In the genomic region with DNA sequence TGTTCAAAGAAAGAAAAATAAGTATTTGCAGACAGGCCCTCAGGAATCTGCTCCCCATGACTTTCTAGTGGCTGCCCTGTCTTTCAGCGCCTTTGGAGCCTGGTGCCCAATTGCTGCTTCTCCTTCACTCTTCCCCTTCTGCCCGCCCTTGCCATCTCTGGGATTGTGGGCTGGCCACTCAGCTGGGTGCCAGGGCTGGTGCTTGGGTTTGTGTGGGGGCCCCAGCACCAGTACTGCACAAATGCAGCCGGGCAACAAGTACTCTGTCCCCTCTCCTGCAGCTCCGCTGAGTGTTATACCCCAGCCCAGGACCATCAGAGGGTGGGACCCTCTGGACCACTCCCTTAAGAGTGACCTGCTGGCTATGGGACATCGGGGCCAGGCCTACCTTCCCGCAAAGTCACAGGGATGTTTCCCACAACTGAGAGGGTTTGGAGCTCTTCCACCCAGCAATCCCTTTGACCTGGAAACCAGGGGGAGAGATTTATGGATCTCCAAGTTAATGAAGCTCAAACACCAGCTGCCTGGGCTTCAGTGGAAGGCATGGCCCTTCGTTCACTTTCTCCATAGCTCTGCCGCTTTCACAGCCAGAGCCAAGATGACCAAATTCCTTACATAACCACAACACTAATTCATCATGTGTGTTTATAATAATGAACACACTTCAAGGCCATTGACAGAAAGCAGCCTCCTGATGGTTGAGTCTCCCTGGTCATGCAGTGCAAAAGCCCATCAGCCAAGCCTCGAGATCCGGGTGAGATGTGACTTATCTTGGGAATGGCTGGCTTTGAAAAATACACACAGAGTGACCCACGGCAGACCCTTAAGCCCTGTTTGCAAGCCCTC, we compare ENCODE assay signal across 18 cellular contexts.
DNase-seq lines count a peak whose midpoint lies in the region; ATAC-seq and TF ChIP-seq lines count a peak whose summit lies in the region.
"Had no signal": no experiment of that assay in that cellular context is flagged by ENCODE, and none has a peak within 500 bp of the region (broad histone marks: within the 10 kb centered on the region; RNA-seq: fewer than 3 reads in every experiment).

No MANE protein-coding gene starts in this region.

- no peak overlapping the region for H2BK15ac ChIP-seq in IMR-90 (ENCODE audit: low read depth, low read length)

- peaks cover 8% of the 10 kb centered on the region; the same call in 1 of the 2 replicates for H3K9me1 ChIP-seq in IMR-90 (ENCODE audit: insufficient read depth, low read length)

- no peak for TF ChIP-seq RAD21 in IMR-90 (IDR thresholded peaks at IDR 0.05; ENCODE audit: low read length)

- H4K20me1 ChIP-seq in IMR-90 (ENCODE audit: insufficient read depth, low read length) (no peaks in the 10 kb centered on the region), PC-3 (ENCODE audit: low read length) (no peaks in the 10 kb centered on the region)

- no peak overlapping the region for H2BK120ac ChIP-seq in IMR-90 (ENCODE audit: low read depth, low read length)

- no peak overlapping the region for H3K56ac ChIP-seq in IMR-90 (ENCODE audit: extremely low read depth, insufficient read depth, low read length)

- peak overlapping the region; percentile 17 for H2AFZ ChIP-seq in IMR-90 (replicated peaks; ENCODE audit: low read length, poor library complexity)
- H2AFZ ChIP-seq in PC-3 (ENCODE audit: low read length), result no peak overlapping the region

- H3K4me1 Mint-ChIP-seq in endothelial cell (ENCODE audit: unreplicated experiment) (no peaks in the 10 kb centered on the region), nephron (peaks cover 41% of the 10 kb centered on the region)
- peaks cover 5% of the 10 kb centered on the region for H3K4me1 Mint-ChIP-seq in activated T-cell treated with anti-CD3 and anti-CD28 coated beads, Interleukin-2, amount 50 U/mL, for 4 hours (ENCODE audit: low read depth)
- H3K4me1 Mint-ChIP-seq: H9 had no signal

- H3K9me3 ChIP-seq in IMR-90 (ENCODE audit: control insufficient read depth, insufficient read depth, low read length), result no peaks in the 10 kb centered on the region
- no peaks in the 10 kb centered on the region for H3K9me3 ChIP-seq in PC-3 (ENCODE audit: low read length)
- H3K9me3 ChIP-seq in lower lobe of right lung, result no peaks in the 10 kb centered on the region
- H3K9me3 ChIP-seq: neutrophil had no signal

- H3K14ac ChIP-seq in IMR-90 (replicated peaks; ENCODE audit: low read depth, low read length), result no peak overlapping the region

- DNase-seq in AG08395 (ENCODE audit: low spot score), result peak; percentile 52
- peak; percentile 68 for DNase-seq in IMR-90
- DNase-seq in endothelial cell (ENCODE audit: low spot score), result peak; percentile 0
- no peak for DNase-seq in PC-3
- DNase-seq in activated T-cell treated with anti-CD3 and anti-CD28 coated beads, Interleukin-2, amount 50 U/mL, for 4 hours, result no peak
- no peak for DNase-seq in lower lobe of right lung
- DNase-seq: AML-193; H9; KG1; mammary epithelial cell; NCI-H146; stimulated activated naive CD4-positive, alpha-beta T cell treated with Interleukin-2 at 50 U/mL for 16 hours had no signal

- no peaks in the 10 kb centered on the region for H3K79me2 ChIP-seq in PC-3 (ENCODE audit: low read length)

- H3K9me2 ChIP-seq in PC-3 (replicated peaks; ENCODE audit: low read length), result no peaks in the 10 kb centered on the region

- H3K4me1 ChIP-seq in IMR-90 (ENCODE audit: control insufficient read depth, insufficient read depth, low read length) (peaks cover 7% of the 10 kb centered on the region; the same call in 1 of the 2 replicates), PC-3 (ENCODE audit: insufficient read depth, low read length) (no peaks in the 10 kb centered on the region), lower lobe of right lung (peaks cover 24% of the 10 kb centered on the region)

- dilution Hi-C loops in IMR-90 (cut with HindIII; ENCODE audit: low sequenced_read_pairs, unreplicated experiment), result no loop called here

- H2BK20ac ChIP-seq in IMR-90 (ENCODE audit: low read depth, low read length), result no peak overlapping the region

- H3K27me3 Mint-ChIP-seq in endothelial cell (ENCODE audit: unreplicated experiment), result peaks cover 3% of the 10 kb centered on the region
- H3K27me3 Mint-ChIP-seq in nephron (ENCODE audit: low read depth), result peaks cover 21% of the 10 kb centered on the region
- H3K27me3 Mint-ChIP-seq in activated T-cell treated with anti-CD3 and anti-CD28 coated beads, Interleukin-2, amount 50 U/mL, for 4 hours (ENCODE audit: low read depth), result peaks cover 14% of the 10 kb centered on the region

- peak overlapping the region; percentile 39; the same call in 1 of the 2 replicates for H2AK5ac ChIP-seq in IMR-90 (ENCODE audit: low read depth, low read length)

- H3K27ac ChIP-seq in IMR-90 (ENCODE audit: insufficient read depth, low read length) (no peak overlapping the region), PC-3 (ENCODE audit: low read length) (no peak overlapping the region), lower lobe of right lung (no peak overlapping the region)
- H3K27ac ChIP-seq: neutrophil, VCaP had no signal

- no peak overlapping the region; the same call in 1 of the 2 replicates for H3K4ac ChIP-seq in IMR-90 (ENCODE audit: low read depth, low read length)

- CTCF ChIA-PET in IMR-90 (lab: Yijun Ruan, JAX), result interaction anchor here (0.6 kb wide), 2 partner anchors 10 to 1349 kb away, joined by 3 to 8 read pairs; no protein-coding TSS in a partner anchor
- CTCF ChIA-PET in PC-3 (lab: Charles Lee), result no interaction called here

- intact Hi-C loops in IMR-90 (cut with micrococcal nuclease) (no loop called here), PC-3 (cut with micrococcal nuclease) (no loop called here), lower lobe of right lung (cut with DNase I) (no loop called here)

- POLR2A ChIA-PET in IMR-90 (lab: Charles Lee; ENCODE audit: unreplicated experiment) (no interaction called here), PC-3 (lab: Charles Lee; ENCODE audit: unreplicated experiment) (no interaction called here)

- H3K27me3 ChIP-seq in IMR-90 (ENCODE audit: control insufficient read depth, insufficient read depth, low read length) (peaks cover 29% of the 10 kb centered on the region), PC-3 (ENCODE audit: low read length) (peaks cover 48% of the 10 kb centered on the region), lower lobe of right lung (ENCODE audit: low read depth) (no peaks in the 10 kb centered on the region)

- no peak overlapping the region for H3K18ac ChIP-seq in IMR-90 (ENCODE audit: low read depth, low read length)

- no peak overlapping the region for H4K8ac ChIP-seq in IMR-90 (ENCODE audit: low read depth in 2 of 2, low read length in 2 of 2)

- BruUV-seq in IMR-90 (replicated peaks; lab: Mats Ljungman, UMichigan) (no TSS peak), PC-3 (replicated peaks; lab: Mats Ljungman, UMichigan) (no TSS peak)

- TF ChIP-seq POLR2A in IMR-90 (IDR thresholded peaks at IDR 0.05; ENCODE audit: low read depth, low read length), result no peak

- TF ChIP-seq CTCF in IMR-90 (conservative IDR thresholded peaks at IDR 0.05; ENCODE audit: low read depth, low read length) (no peak), endothelial cell (IDR thresholded peaks at IDR 0.05; ENCODE audit: unreplicated experiment) (no peak), nephron (IDR thresholded peaks at IDR 0.05; ENCODE audit: unreplicated experiment in 3 of 3) (no peak), PC-3 (conservative IDR thresholded peaks at IDR 0.05; ENCODE audit: low read depth, low read length) (no peak), lower lobe of right lung (IDR thresholded peaks at IDR 0.05) (no peak)

- H3K23ac ChIP-seq in IMR-90 (ENCODE audit: low read depth, low read length), result no peak overlapping the region

- no peaks in the 10 kb centered on the region for H3F3A ChIP-seq in PC-3 (ENCODE audit: low read length, unreplicated experiment)

- H2BK5ac ChIP-seq in IMR-90 (ENCODE audit: low read depth, low read length, poor library complexity, severe bottlenecking), result no peak overlapping the region

- no CpG with 5 or more reads among the region's 11 CpGs for WGBS in IMR-90 (ENCODE audit: extremely low coverage in 2 of 2, insufficient read length in 1 of 2), 2 experiments

- H3K9ac ChIP-seq in IMR-90 (ENCODE audit: low read depth, low read length), result no peak overlapping the region
- H3K9ac ChIP-seq in PC-3 (ENCODE audit: low read length), result no peak overlapping the region

- H3K36me3 ChIP-seq in IMR-90 (ENCODE audit: control insufficient read depth, insufficient read depth, low read length), result no peaks in the 10 kb centered on the region
- H3K36me3 ChIP-seq in PC-3 (ENCODE audit: low read depth, low read length), result no peaks in the 10 kb centered on the region
- H3K36me3 ChIP-seq in lower lobe of right lung, result no peaks in the 10 kb centered on the region
- H3K36me3 ChIP-seq: neutrophil had no signal

- no peak overlapping the region for H3K4me3 Mint-ChIP-seq in endothelial cell (ENCODE audit: unreplicated experiment)
- peak overlapping the region in 2 of 3 experiments; percentile 7 to 16 for H3K4me3 Mint-ChIP-seq in nephron
- no peak overlapping the region for H3K4me3 Mint-ChIP-seq in activated T-cell treated with anti-CD3 and anti-CD28 coated beads, Interleukin-2, amount 50 U/mL, for 4 hours
- H3K4me3 Mint-ChIP-seq: activated naive CD8-positive, alpha-beta T cell; H9 had no signal

- H3K4me3 ChIP-seq in IMR-90 (ENCODE audit: insufficient read depth, low read depth, low read length) (no peak overlapping the region), PC-3 (ENCODE audit: low read length) (no peak overlapping the region), lower lobe of right lung (no peak overlapping the region)

- no peak overlapping the region for H4K91ac ChIP-seq in IMR-90 (ENCODE audit: insufficient read depth, low read depth, low read length)

- H3K36me3 Mint-ChIP-seq in endothelial cell (ENCODE audit: low read depth, unreplicated experiment) (no peaks in the 10 kb centered on the region), nephron (ENCODE audit: low read depth) (no peaks in the 10 kb centered on the region)
- no peaks in the 10 kb centered on the region for H3K36me3 Mint-ChIP-seq in activated T-cell treated with anti-CD3 and anti-CD28 coated beads, Interleukin-2, amount 50 U/mL, for 4 hours (ENCODE audit: insufficient read depth)
- H3K36me3 Mint-ChIP-seq: activated naive CD8-positive, alpha-beta T cell had no signal

- no peak overlapping the region for H4K5ac ChIP-seq in IMR-90 (ENCODE audit: low read depth, low read length)

- H3K79me1 ChIP-seq in IMR-90 (ENCODE audit: low read depth in 1 of 2, low read length in 2 of 2), result no peaks in the 10 kb centered on the region

- no peak overlapping the region for H2AK9ac ChIP-seq in IMR-90 (replicated peaks; ENCODE audit: low read depth, low read length, poor library complexity)

- H3K9me3 Mint-ChIP-seq in endothelial cell (ENCODE audit: unreplicated experiment), result no peaks in the 10 kb centered on the region
- H3K9me3 Mint-ChIP-seq in nephron, result no peaks in the 10 kb centered on the region
- H3K9me3 Mint-ChIP-seq in activated T-cell treated with anti-CD3 and anti-CD28 coated beads, Interleukin-2, amount 50 U/mL, for 4 hours, result no peaks in the 10 kb centered on the region
- H3K9me3 Mint-ChIP-seq: H9 had no signal

- ATAC-seq in IMR-90 (ENCODE audit: low read depth) (peak; percentile 73), PC-3 (no peak), lower lobe of right lung (no peak), GM19463 (IDR thresholded peaks at IDR 0.05; ENCODE audit: unreplicated experiment) (no peak)
- no peak for ATAC-seq in activated T-cell treated with anti-CD3 and anti-CD28 coated beads, Interleukin-2, amount 50 U/mL, for 4 hours
- ATAC-seq: esophagus mucosa had no signal

- H3K27ac Mint-ChIP-seq in endothelial cell (ENCODE audit: unreplicated experiment) (peak overlapping the region; percentile 38), nephron (peak overlapping the region; percentile 77 to 94 (median 89))
- H3K27ac Mint-ChIP-seq: activated naive CD8-positive, alpha-beta T cell; H9 had no signal

- in situ Hi-C loops in IMR-90 (cut with MboI; ENCODE audit: low sequenced_read_pairs), result no loop called here

- no peak overlapping the region for H3K4me2 ChIP-seq in IMR-90 (ENCODE audit: low read depth, low read length)
- no peak overlapping the region for H3K4me2 ChIP-seq in PC-3 (ENCODE audit: low read length)

Comparison
In these comparisons a context has a peak if more than half of its experiments do, and no peak if none do; other contexts are left out.
1. DNase-seq: peak in AG08395 (single experiment), IMR-90 (single experiment) and endothelial cell (single experiment); none in PC-3 (single experiment), activated T-cell treated with anti-CD3 and anti-CD28 coated beads, Interleukin-2, amount 50 U/mL, for 4 hours (single experiment) and lower lobe of right lung (single experiment).
2. H3K4me3 Mint-ChIP-seq: peak in nephron (2 of 3); none in endothelial cell (single experiment) and activated T-cell treated with anti-CD3 and anti-CD28 coated beads, Interleukin-2, amount 50 U/mL, for 4 hours (single experiment).